1 cellular context compared by ENCODE assay signal in the genomic region with DNA sequence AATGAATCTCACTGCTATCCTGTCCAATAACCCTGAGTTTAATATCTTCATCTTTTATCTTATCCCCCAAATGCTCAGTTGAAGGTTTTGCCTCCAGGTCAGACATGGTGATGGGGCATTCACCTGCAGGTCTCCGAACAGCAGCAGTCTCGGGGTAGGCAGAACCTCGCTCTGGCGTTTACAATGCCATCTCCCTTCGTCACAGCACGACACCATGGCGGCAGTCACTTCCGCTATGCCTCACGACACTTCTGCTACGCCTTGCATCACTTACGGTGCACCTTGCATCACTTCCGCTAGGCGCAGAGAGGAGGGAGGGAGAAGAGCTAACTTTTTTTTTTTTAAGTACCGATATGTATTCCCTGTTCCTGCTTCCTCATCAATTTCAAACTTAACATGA.
TF ChIP-seq lines count a peak whose summit lies in the region.

No MANE protein-coding gene starts in this region.

TF ChIP-seq in H1, 55 proteins besides CTCF, POLR2A, EP300 and RAD21:
- TF ChIP-seq BCL11A (IDR thresholded peaks at IDR 0.05; ENCODE audit: low read depth in 2 of 2, low read length in 2 of 2) (no peak), SP1 (IDR thresholded peaks at IDR 0.05; ENCODE audit: low read depth, low read length) (no peak), CHD1 (IDR thresholded peaks at IDR 0.05; ENCODE audit: low read depth, low read length) (no peak), CEBPB (IDR thresholded peaks at IDR 0.05; ENCODE audit: low read depth, low read length) (peak; percentile 86)
TF ChIP-seq in H1: peak in this region for 1.
